8 cellular contexts compared by ENCODE assay signal in the genomic region with DNA sequence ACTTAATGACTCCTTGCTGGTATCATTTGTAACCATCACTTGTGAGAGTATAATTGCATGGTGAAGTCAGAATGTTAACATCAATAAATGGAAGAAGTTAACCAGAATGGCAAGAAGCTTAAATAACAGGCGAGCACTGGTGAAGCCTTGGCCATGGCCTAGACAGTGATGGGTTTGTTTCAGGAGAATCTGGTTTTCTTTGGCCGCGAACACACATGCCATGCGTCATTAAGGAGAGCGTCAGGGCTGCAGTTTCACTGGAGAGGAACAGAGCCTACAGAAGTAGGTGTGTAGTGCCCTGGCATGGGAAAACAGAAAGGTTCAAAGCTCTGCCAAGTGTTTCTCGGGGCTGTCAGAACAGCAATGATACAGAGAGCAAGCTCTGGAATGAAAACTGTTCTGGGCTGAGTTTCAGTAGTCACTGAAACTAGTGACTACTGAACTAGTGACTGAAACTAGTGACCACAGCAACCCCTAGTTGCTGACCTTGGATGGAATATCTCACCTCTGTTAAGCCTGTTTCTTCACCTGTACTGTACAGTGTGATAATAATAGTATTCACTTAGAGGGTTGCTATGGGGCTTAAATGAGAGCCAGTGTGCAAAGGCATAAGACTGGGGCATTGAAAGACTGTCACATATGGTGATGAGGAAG.
DNase-seq lines count a peak whose midpoint lies in the region; ATAC-seq and TF ChIP-seq lines count a peak whose summit lies in the region.

No MANE protein-coding gene starts in this region.

- no peaks in the 10 kb centered on the region for H3K27me3 ChIP-seq in GM23338 (ENCODE audit: insufficient read depth)
- no peaks in the 10 kb centered on the region for H3K27me3 ChIP-seq in neural progenitor cell
- no peaks in the 10 kb centered on the region for H3K27me3 ChIP-seq in effector memory CD4-positive, alpha-beta T cell (replicated peaks; ENCODE audit: control insufficient read depth, insufficient read depth, low read length, poor library complexity, severe bottlenecking)
- H3K27me3 ChIP-seq in upper lobe of left lung = no peaks in the 10 kb centered on the region

- no peak overlapping the region for H3K4me3 Mint-ChIP-seq in GM23338
- H3K4me3 Mint-ChIP-seq in neural progenitor cell = no peak overlapping the region

- H3K9me3 ChIP-seq in neural progenitor cell (ENCODE audit: low read depth) (no peaks in the 10 kb centered on the region), upper lobe of left lung (no peaks in the 10 kb centered on the region)
- H3K9me3 ChIP-seq in effector memory CD4-positive, alpha-beta T cell (ENCODE audit: control insufficient read depth, low read length) = no peaks in the 10 kb centered on the region

- H3K9me3 Mint-ChIP-seq in GM23338 (no peaks in the 10 kb centered on the region), neural progenitor cell (no peaks in the 10 kb centered on the region)

- no peak overlapping the region for H3K4me3 ChIP-seq in GM23338
- no peak overlapping the region for H3K4me3 ChIP-seq in neural progenitor cell
- no peak overlapping the region for H3K4me3 ChIP-seq in effector memory CD4-positive, alpha-beta T cell (ENCODE audit: insufficient read depth, low read depth, low read length, poor library complexity, severe bottlenecking)
- H3K4me3 ChIP-seq in upper lobe of left lung = no peak overlapping the region

- H3K36me3 ChIP-seq in GM23338 (ENCODE audit: insufficient read depth) (peaks cover 15% of the 10 kb centered on the region), neural progenitor cell (no peaks in the 10 kb centered on the region), upper lobe of left lung (peaks cover 0 to 18% (median 6%) of the 10 kb centered on the region in 4 donors)
- peaks cover 22% of the 10 kb centered on the region for H3K36me3 ChIP-seq in effector memory CD4-positive, alpha-beta T cell (ENCODE audit: control insufficient read depth, insufficient read depth, low read length)

- H3K4me2 ChIP-seq in GM23338 (no peak overlapping the region), neural progenitor cell (no peak overlapping the region)

- no peaks in the 10 kb centered on the region for H3K27me3 Mint-ChIP-seq in GM23338 (ENCODE audit: insufficient read depth, low read depth, poor library complexity)
- no peaks in the 10 kb centered on the region for H3K27me3 Mint-ChIP-seq in neural progenitor cell (ENCODE audit: insufficient read depth, low read depth)

- DNase-seq in GM23338 (ENCODE audit: low spot score) (no peak), neural progenitor cell (ENCODE audit: low spot score) (no peak), foreskin melanocyte (no peak), upper lobe of left lung (no peak), CD1c-positive myeloid dendritic cell (ENCODE audit: extremely low spot score) (no peak)
- no peak for DNase-seq in effector memory CD4-positive, alpha-beta T cell

- no peaks in the 10 kb centered on the region for H3K9me2 ChIP-seq in GM23338 (ENCODE audit: insufficient read depth)

- H3K79me2 ChIP-seq in GM23338 (replicated peaks; ENCODE audit: insufficient read depth) (no peaks in the 10 kb centered on the region), neural progenitor cell (ENCODE audit: low read depth) (no peaks in the 10 kb centered on the region)

- ATAC-seq in GM19025 (IDR thresholded peaks at IDR 0.05; ENCODE audit: low read depth, unreplicated experiment) = peak; percentile 89
- no peak for ATAC-seq in GM23338
- peak; percentile 90 for ATAC-seq in HG03520 (IDR thresholded peaks at IDR 0.05; ENCODE audit: unreplicated experiment)
- no peak for ATAC-seq in upper lobe of left lung (ENCODE audit: low FRiP score in 2 of 2)

- H2AFZ ChIP-seq in GM23338 (no peak overlapping the region), neural progenitor cell (replicated peaks) (no peak overlapping the region)

- 88 to 97% methylated on average over 6 of the region's 6 CpGs for WGBS in upper lobe of left lung, 2 donors

- TF ChIP-seq CTCF in GM23338 (conservative IDR thresholded peaks at IDR 0.05; ENCODE audit: low read depth in 2 of 2) = no peak
- no peak for TF ChIP-seq CTCF in neural progenitor cell (IDR thresholded peaks at IDR 0.05)
- TF ChIP-seq CTCF in upper lobe of left lung (IDR thresholded peaks at IDR 0.05) = no peak

- H3K27ac ChIP-seq in GM23338 (ENCODE audit: low read depth) = no peak overlapping the region
- H3K27ac ChIP-seq in neural progenitor cell = no peak overlapping the region
- H3K27ac ChIP-seq in effector memory CD4-positive, alpha-beta T cell (ENCODE audit: insufficient read depth, low read length, poor library complexity, severe bottlenecking) = no peak overlapping the region
- H3K27ac ChIP-seq in upper lobe of left lung = no peak overlapping the region

- H3K36me3 Mint-ChIP-seq in GM23338 (ENCODE audit: low read depth) (peaks cover 41% of the 10 kb centered on the region), neural progenitor cell (peaks cover 32% of the 10 kb centered on the region)

- H3F3A ChIP-seq in GM23338 (replicated peaks; ENCODE audit: low read depth) (no peaks in the 10 kb centered on the region), neural progenitor cell (ENCODE audit: low read depth) (no peaks in the 10 kb centered on the region)

- TF ChIP-seq EP300 in upper lobe of left lung (IDR thresholded peaks at IDR 0.05) = no peak

- H3K4me1 Mint-ChIP-seq in GM23338 (peaks cover 7% of the 10 kb centered on the region; the same call in 2 of the 3 replicates), neural progenitor cell (peaks cover 5% of the 10 kb centered on the region)

- H3K4me1 ChIP-seq in GM23338 (ENCODE audit: insufficient read depth) = no peaks in the 10 kb centered on the region
- H3K4me1 ChIP-seq in neural progenitor cell = no peaks in the 10 kb centered on the region
- H3K4me1 ChIP-seq in effector memory CD4-positive, alpha-beta T cell (ENCODE audit: control insufficient read depth, insufficient read depth, low read length, poor library complexity, severe bottlenecking) = no peaks in the 10 kb centered on the region
- no peaks in the 10 kb centered on the region for H3K4me1 ChIP-seq in upper lobe of left lung

- H4K20me1 ChIP-seq in GM23338 (replicated peaks; ENCODE audit: insufficient read depth) (no peaks in the 10 kb centered on the region), neural progenitor cell (ENCODE audit: low read depth) (no peaks in the 10 kb centered on the region)

- H3K27ac Mint-ChIP-seq in GM23338 = 0 out of 2 replicates have a peak overlapping the region, but pooled peaks have one; percentile 6
- peak overlapping the region; percentile 51 for H3K27ac Mint-ChIP-seq in neural progenitor cell

- H3K9ac ChIP-seq in neural progenitor cell = no peak overlapping the region

- no peak for TF ChIP-seq POLR2A in upper lobe of left lung (IDR thresholded peaks at IDR 0.05)

TF ChIP-seq in GM23338, 12 proteins besides CTCF, POLR2A, EP300 and RAD21 (continues in another document):
- TF ChIP-seq, protein P1, sequence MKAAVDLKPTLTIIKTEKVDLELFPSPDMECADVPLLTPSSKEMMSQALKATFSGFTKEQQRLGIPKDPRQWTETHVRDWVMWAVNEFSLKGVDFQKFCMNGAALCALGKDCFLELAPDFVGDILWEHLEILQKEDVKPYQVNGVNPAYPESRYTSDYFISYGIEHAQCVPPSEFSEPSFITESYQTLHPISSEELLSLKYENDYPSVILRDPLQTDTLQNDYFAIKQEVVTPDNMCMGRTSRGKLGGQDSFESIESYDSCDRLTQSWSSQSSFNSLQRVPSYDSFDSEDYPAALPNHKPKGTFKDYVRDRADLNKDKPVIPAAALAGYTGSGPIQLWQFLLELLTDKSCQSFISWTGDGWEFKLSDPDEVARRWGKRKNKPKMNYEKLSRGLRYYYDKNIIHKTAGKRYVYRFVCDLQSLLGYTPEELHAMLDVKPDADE (IDR thresholded peaks at IDR 0.05) = no peak
- TF ChIP-seq POLR2AphosphoS5 (IDR thresholded peaks at IDR 0.05; ENCODE audit: low read depth) (no peak), REST (IDR thresholded peaks at IDR 0.05; ENCODE audit: unreplicated experiment) (no peak), EZH2 (IDR thresholded peaks at IDR 0.05; ENCODE audit: low read depth, unreplicated experiment) (no peak), JUNB (IDR thresholded peaks at IDR 0.05; ENCODE audit: unreplicated experiment) (no peak), ZNF114 (CRISPR knock-in tag; IDR thresholded peaks at IDR 0.05) (no peak), NANOG (IDR thresholded peaks at IDR 0.05; ENCODE audit: borderline replicate concordance) (no peak), EZH2phosphoT487 (IDR thresholded peaks at IDR 0.05; ENCODE audit: unreplicated experiment) (no peak), ZNF331 (CRISPR knock-in tag; IDR thresholded peaks at IDR 0.05; ENCODE audit: low read depth) (no peak)

Comparison
In these comparisons a context has a peak if more than half of its experiments do, and no peak if none do; other contexts are left out.
1. ATAC-seq: peak in GM19025 (single experiment) and HG03520 (single experiment); none in GM23338 (single experiment) and upper lobe of left lung (0 of 2).